ENCODE assay signal across 33 cellular contexts in the genomic region with DNA sequence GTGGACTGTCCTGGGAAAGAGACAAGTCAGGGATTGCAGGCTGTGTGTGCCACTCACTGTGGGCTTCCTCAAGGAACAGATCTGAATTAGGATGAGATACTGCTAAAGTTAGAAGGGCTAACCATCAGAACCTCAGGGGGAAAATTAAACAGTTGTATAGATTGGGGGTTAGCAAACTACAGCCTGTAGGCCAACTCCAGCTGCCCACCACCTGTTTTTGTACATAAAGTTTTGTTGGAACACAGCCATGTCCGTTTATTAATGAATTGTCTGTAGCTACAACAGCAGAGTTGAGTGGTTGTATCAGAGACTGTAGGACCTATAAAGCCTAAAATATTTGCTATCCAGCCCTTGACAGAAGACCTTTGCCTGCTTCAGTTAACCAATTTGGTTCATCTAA.
"Had no signal": no experiment of that assay in that cellular context is flagged by ENCODE, and none has a peak within 500 bp of the region (broad histone marks: within the 10 kb centered on the region; RNA-seq: fewer than 3 reads in every experiment).

No MANE protein-coding gene starts in this region.

- ATAC-seq: activated T-cell treated with anti-CD3 and anti-CD28 coated beads, Interleukin-2, amount 50 U/mL, for 72 hours; activated T-helper 17 cell treated with anti-CD3 and anti-CD28 coated beads, Interleukin-2, amount 50 U/mL, for 72 hours had no signal

- H3K27me3 ChIP-seq: brain microvascular endothelial cell had no signal

- H3K27ac ChIP-seq: brain microvascular endothelial cell, SK-N-MC, WERI-Rb-1 had no signal

- H3K4me3 ChIP-seq: SK-N-MC had no signal

- DNase-seq: activated CD4-positive, alpha-beta memory T cell treated with anti-CD3 and anti-CD28 coated beads, Interleukin-2, amount 10 ng/mL, durations not matched to agents 7 days and 5 days; activated CD4-positive, alpha-beta T cell treated with anti-CD3 and anti-CD28 coated beads for 1 hour; activated CD4-positive, alpha-beta T cell treated with anti-CD3 and anti-CD28 coated beads for 48 hours; activated CD4-positive, CD25-positive, alpha-beta regulatory T cell; activated effector memory CD4-positive, alpha-beta T cell treated with anti-CD3 and anti-CD28 coated beads, Interleukin-2, amount 50 U/mL, for 16 hours; activated naive CD4-positive, alpha-beta T cell; activated naive CD4-positive, alpha-beta T cell treated with anti-CD3 and anti-CD28 coated beads, Interleukin-2, amount 50 U/mL, for 16 hours; activated naive CD8-positive, alpha-beta T cell treated with anti-CD3 and anti-CD28 coated beads for 36 hours; activated T-cell treated with anti-CD3 and anti-CD28 coated beads, Interleukin-2, amount 50 U/mL, for 1 hour; activated T-cell treated with anti-CD3 and anti-CD28 coated beads, Interleukin-2, amount 50 U/mL, for 72 hours; amniotic stem cell; aorta; brain microvascular endothelial cell; central memory CD4-positive, alpha-beta T cell; Kasumi-1; KG1; MM.1S; MV-4-11; NCI-H1092; NCI-H1417 treated with DMSO at 0.1 percent for 48 hours; NCI-H187 treated with DMSO at 0.1 percent for 48 hours; NCI-H2081; NCI-H226; NCI-H446 treated with DMSO at 0.1 percent for 48 hours; NCI-H524; NCI-H69; NCI-H82; OCI-M1; Right ventricle myocardium superior; T1000; WERI-Rb-1 had no signal

- H3K36me3 ChIP-seq: brain microvascular endothelial cell, WERI-Rb-1 had no signal
